ENCODE assay signal across 8 cellular contexts in genomic region chr7:108569381-108570145, GRCh38. TPM values are rescaled to one million over a fixed set of nuclear protein-coding genes. Genes with fewer than 3 reads are reported as not detected.
DNase-seq lines count a peak whose midpoint lies in the region; ATAC-seq and TF ChIP-seq lines count a peak whose summit lies in the region.

TSS of gene DNAJB9 (plus strand) at chr7:108569874. CDS start at chr7:108571727, 1,853 bp downstream.
TSS of gene THAP5 (minus strand) at chr7:108569706. CDS start at chr7:108569569, 137 bp downstream.

- no peaks in the 10 kb centered on the region for H3K27me3 ChIP-seq in fibroblast of lung (ENCODE audit: control insufficient read depth, insufficient read depth, low read length)
- H3K27me3 ChIP-seq in naive thymus-derived CD4-positive, alpha-beta T cell (ENCODE audit: control insufficient read depth in 2 of 2, insufficient read depth in 2 of 2, low read length in 2 of 2) = no peaks in the 10 kb centered on the region

- TF ChIP-seq CTCF in LNCaP clone FGC (IDR thresholded peaks at IDR 0.05; ENCODE audit: control insufficient read depth, extremely low read depth, insufficient read depth) (no peak), RWPE1 (conservative IDR thresholded peaks at IDR 0.05; ENCODE audit: low read depth) (no peak), fibroblast of lung (conservative IDR thresholded peaks at IDR 0.05 in 1 of 2, IDR thresholded peaks at IDR 0.05 in 1 of 2; ENCODE audit: low read depth in 1 of 2, low read length in 2 of 2) (no peak)

- no peaks in the 10 kb centered on the region for H3K4me1 ChIP-seq in fibroblast of lung (ENCODE audit: control insufficient read depth, extremely low read depth, insufficient read depth, low read length)
- H3K4me1 ChIP-seq in naive thymus-derived CD4-positive, alpha-beta T cell (ENCODE audit: control insufficient read depth in 2 of 2, insufficient read depth in 2 of 2, low read length in 2 of 2) = peaks cover 21 to 34% of the 10 kb centered on the region in 2 donors

- peak within 1 kb of the TSS; percentile 96 for H3K4me2 ChIP-seq in fibroblast of lung (ENCODE audit: extremely low read depth, insufficient read depth, low read length)

- H2AFZ ChIP-seq in fibroblast of lung (ENCODE audit: low read length) = peak within 1 kb of the TSS; percentile 97

- DNase-seq in Daoy (ENCODE audit: low read depth) (peak; percentile 100), GOT3 (lab: John Stamatoyannopoulos, UW) (peak; percentile 96), LNCaP clone FGC (ENCODE audit: low read depth) (peak; percentile 99), RWPE1 (ENCODE audit: low spot score) (peak; percentile 98), fibroblast of lung (ENCODE audit: low read depth in 2 of 2) (peak; percentile 99 to 100)
- peak; percentile 100 for DNase-seq in activated T-helper 2 cell treated with anti-CD3 and anti-CD28 coated beads, Interferon-gamma antibody, Interleukin-2, Interleukin-4, amounts not matched to agents 10 μg/mL and 5 μg/mL and 100 μg/mL, durations not matched to agents 14 hours and 24 hours and 36 hours (ENCODE audit: low spot score)
- peak; percentile 94 to 100 (median 100) for DNase-seq in naive thymus-derived CD4-positive, alpha-beta T cell
- peak; percentile 100 for DNase-seq in stimulated activated naive B cell treated with anti-CD40 and anti-IgM and Interleukin-4, amounts not matched to agents 10 μg/mL and 1 μg/mL and 100 μg/mL, for 72 hours

- H4K20me1 ChIP-seq in fibroblast of lung (ENCODE audit: control insufficient read depth, extremely low read depth, insufficient read depth, low read length) = no peaks in the 10 kb centered on the region

- peak; percentile 94 for ATAC-seq in naive thymus-derived CD4-positive, alpha-beta T cell
- ATAC-seq in stimulated activated naive B cell treated with anti-CD40 and anti-IgM and Interleukin-4, amounts not matched to agents 10 μg/mL and 1 μg/mL and 100 μg/mL, for 72 hours (replicated peaks) = peak; percentile 92 to 93

- peaks cover 39% of the 10 kb centered on the region for H3K79me2 ChIP-seq in fibroblast of lung (ENCODE audit: control insufficient read depth, insufficient read depth, low read length)

- peak within 1 kb of the TSS; percentile 98 for H3K9ac ChIP-seq in fibroblast of lung (ENCODE audit: insufficient read depth, low read length)

- H3K9me3 Mint-ChIP-seq in activated T-helper 2 cell treated with anti-CD3 and anti-CD28 coated beads, Interferon-gamma antibody, Interleukin-2, Interleukin-4, amounts not matched to agents 10 μg/mL and 5 μg/mL and 100 μg/mL, durations not matched to agents 14 hours and 24 hours and 36 hours = no peaks in the 10 kb centered on the region
- H3K9me3 Mint-ChIP-seq in naive thymus-derived CD4-positive, alpha-beta T cell = peaks cover 0 to 11% (median 4%) of the 10 kb centered on the region in 11 donors
- no peaks in the 10 kb centered on the region for H3K9me3 Mint-ChIP-seq in stimulated activated naive B cell treated with anti-CD40 and anti-IgM and Interleukin-4, amounts not matched to agents 10 μg/mL and 1 μg/mL and 100 μg/mL, for 72 hours

- no peaks in the 10 kb centered on the region for H3K27me3 Mint-ChIP-seq in activated T-helper 2 cell treated with anti-CD3 and anti-CD28 coated beads, Interferon-gamma antibody, Interleukin-2, Interleukin-4, amounts not matched to agents 10 μg/mL and 5 μg/mL and 100 μg/mL, durations not matched to agents 14 hours and 24 hours and 36 hours (ENCODE audit: low read depth)
- peaks cover 0 to 3% (median 0%) of the 10 kb centered on the region in 5 donors for H3K27me3 Mint-ChIP-seq in naive thymus-derived CD4-positive, alpha-beta T cell
- no peaks in the 10 kb centered on the region for H3K27me3 Mint-ChIP-seq in stimulated activated naive B cell treated with anti-CD40 and anti-IgM and Interleukin-4, amounts not matched to agents 10 μg/mL and 1 μg/mL and 100 μg/mL, for 72 hours

- H3K4me3 ChIP-seq in LNCaP clone FGC (ENCODE audit: low read depth, low read length) = peak within 1 kb of the TSS; percentile 93
- peak within 1 kb of the TSS; percentile 80 to 98 (median 96) for H3K4me3 ChIP-seq in fibroblast of lung (replicated peaks in 1 of 4; ENCODE audit: control extremely low read depth in 1 of 4, insufficient read depth in 1 of 4, low read depth in 3 of 4, low read length in 4 of 4)
- H3K4me3 ChIP-seq in naive thymus-derived CD4-positive, alpha-beta T cell (ENCODE audit: low read length) = peak within 1 kb of the TSS; percentile 86

- POLR2A ChIA-PET in RWPE1 (lab: Yijun Ruan, JAX; ENCODE audit: low non-redundant PET) = interaction anchor here (0.7 to 1.2 kb wide), 4 partner anchors 23 to 44 kb away, joined by 3 to 5 read pairs (median 3); partner anchors contain the start of gene PNPLA8
- POLR2A ChIA-PET in naive thymus-derived CD4-positive, alpha-beta T cell (lab: Charles Lee) = interaction anchor here (0.6 to 4.2 kb wide), 14 partner anchors 15 to 1401 kb away, joined by 3 to 95 read pairs (median 4); partner anchors contain the start of genes CBLL1, DLD, HBP1 and PNPLA8

- no peaks in the 10 kb centered on the region for H3K9me3 ChIP-seq in fibroblast of lung (ENCODE audit: control insufficient read depth, insufficient read depth, low read depth, low read length)
- H3K9me3 ChIP-seq in naive thymus-derived CD4-positive, alpha-beta T cell (ENCODE audit: control insufficient read depth in 2 of 3, low read length in 3 of 3) = no peaks in the 10 kb centered on the region

- H3K4me1 Mint-ChIP-seq in activated T-helper 2 cell treated with anti-CD3 and anti-CD28 coated beads, Interferon-gamma antibody, Interleukin-2, Interleukin-4, amounts not matched to agents 10 μg/mL and 5 μg/mL and 100 μg/mL, durations not matched to agents 14 hours and 24 hours and 36 hours (ENCODE audit: low read depth) = peaks cover 39% of the 10 kb centered on the region
- H3K4me1 Mint-ChIP-seq in naive thymus-derived CD4-positive, alpha-beta T cell = peaks cover 18 to 81% (median 68%) of the 10 kb centered on the region in 7 donors
- peaks cover 10 to 24% of the 10 kb centered on the region in 2 donors for H3K4me1 Mint-ChIP-seq in stimulated activated naive B cell treated with anti-CD40 and anti-IgM and Interleukin-4, amounts not matched to agents 10 μg/mL and 1 μg/mL and 100 μg/mL, for 72 hours

- no peaks in the 10 kb centered on the region for H3K36me3 ChIP-seq in fibroblast of lung (ENCODE audit: control insufficient read depth, insufficient read depth, low read length)
- peaks cover 0 to 17% (median 13%) of the 10 kb centered on the region in 3 experiments for H3K36me3 ChIP-seq in naive thymus-derived CD4-positive, alpha-beta T cell (ENCODE audit: control insufficient read depth in 2 of 3, insufficient read depth in 3 of 3, low read length in 3 of 3)

- peaks cover 75% of the 10 kb centered on the region for H3K36me3 Mint-ChIP-seq in activated T-helper 2 cell treated with anti-CD3 and anti-CD28 coated beads, Interferon-gamma antibody, Interleukin-2, Interleukin-4, amounts not matched to agents 10 μg/mL and 5 μg/mL and 100 μg/mL, durations not matched to agents 14 hours and 24 hours and 36 hours (ENCODE audit: low read depth)
- peaks cover 6 to 51% (median 36%) of the 10 kb centered on the region in 5 donors for H3K36me3 Mint-ChIP-seq in naive thymus-derived CD4-positive, alpha-beta T cell
- H3K36me3 Mint-ChIP-seq in stimulated activated naive B cell treated with anti-CD40 and anti-IgM and Interleukin-4, amounts not matched to agents 10 μg/mL and 1 μg/mL and 100 μg/mL, for 72 hours = peaks cover 8 to 28% of the 10 kb centered on the region in 2 donors

- H3K27ac Mint-ChIP-seq in activated T-helper 2 cell treated with anti-CD3 and anti-CD28 coated beads, Interferon-gamma antibody, Interleukin-2, Interleukin-4, amounts not matched to agents 10 μg/mL and 5 μg/mL and 100 μg/mL, durations not matched to agents 14 hours and 24 hours and 36 hours = peak within 1 kb of the TSS; percentile 99
- H3K27ac Mint-ChIP-seq in naive thymus-derived CD4-positive, alpha-beta T cell = peak within 1 kb of the TSS; percentile 98 to 100 (median 100)
- H3K27ac Mint-ChIP-seq in stimulated activated naive B cell treated with anti-CD40 and anti-IgM and Interleukin-4, amounts not matched to agents 10 μg/mL and 1 μg/mL and 100 μg/mL, for 72 hours = peak within 1 kb of the TSS; percentile 100

- intact Hi-C loops in activated T-helper 2 cell treated with anti-CD3 and anti-CD28 coated beads, Interferon-gamma antibody, Interleukin-2, Interleukin-4, amounts not matched to agents 10 μg/mL and 5 μg/mL and 100 μg/mL, durations not matched to agents 14 hours and 24 hours and 36 hours (cut with micrococcal nuclease) = loop anchor here (1.0 to 5.0 kb wide), 3 partner anchors 38 to 433 kb away; partner anchors contain the start of gene PNPLA8
- intact Hi-C loops in naive thymus-derived CD4-positive, alpha-beta T cell (cut with micrococcal nuclease) = loop anchor here (1.0 to 2.0 kb wide), 7 partner anchors 43 to 1704 kb away; partner anchors contain the start of genes DLD (in 2 of the 2), PNPLA8 (in 2 of the 2), HBP1 (in 1 of the 2) and PIK3CG (in 1 of the 2)

- H3K4me3 Mint-ChIP-seq in activated T-helper 2 cell treated with anti-CD3 and anti-CD28 coated beads, Interferon-gamma antibody, Interleukin-2, Interleukin-4, amounts not matched to agents 10 μg/mL and 5 μg/mL and 100 μg/mL, durations not matched to agents 14 hours and 24 hours and 36 hours (ENCODE audit: low read depth) = peak within 1 kb of the TSS; percentile 99
- H3K4me3 Mint-ChIP-seq in naive thymus-derived CD4-positive, alpha-beta T cell = peak within 1 kb of the TSS; percentile 93 to 99 (median 98)
- peak within 1 kb of the TSS; percentile 96 to 97 for H3K4me3 Mint-ChIP-seq in stimulated activated naive B cell treated with anti-CD40 and anti-IgM and Interleukin-4, amounts not matched to agents 10 μg/mL and 1 μg/mL and 100 μg/mL, for 72 hours

- CTCF ChIA-PET in RWPE1 (lab: Yijun Ruan, JAX) = interaction anchor here (0.7 kb wide), 1 partner anchor 42 kb away, joined by 4 read pairs; no protein-coding TSS in a partner anchor
- CTCF ChIA-PET in naive thymus-derived CD4-positive, alpha-beta T cell (lab: Charles Lee) = interaction anchor here (1.4 kb wide), 1 partner anchor 44 kb away, joined by 3 read pairs; no protein-coding TSS in a partner anchor

- H3K27ac ChIP-seq in RWPE1 (peak within 1 kb of the TSS; percentile 93), fibroblast of lung (ENCODE audit: insufficient read depth, low read length) (peak within 1 kb of the TSS; percentile 100)
- peak within 1 kb of the TSS; percentile 98 for H3K27ac ChIP-seq in naive thymus-derived CD4-positive, alpha-beta T cell (ENCODE audit: low read depth, low read length)

RNA-seq across cellular contexts. Expression of gene DNAJB9, which starts in this region (rescaled TPM):
- total RNA-seq in Daoy (2014; rRNA removed; shearing (Covaris generic)) = 26.0 and 27.2 TPM in 2 replicates
- total RNA-seq in activated T-helper 2 cell treated with anti-CD3 and anti-CD28 coated beads, Interferon-gamma antibody, Interleukin-2, Interleukin-4, amounts not matched to agents 10 μg/mL and 5 μg/mL and 100 μg/mL, durations not matched to agents 14 hours and 24 hours and 36 hours = 19.4 and 19.9 TPM in 2 replicates
- total RNA-seq in fibroblast of lung = 52.4 and 56.8 TPM in 2 replicates
- 6.7 and 8.3 TPM in 2 replicates for polyA plus RNA-seq in fibroblast of lung
- polyA plus RNA-seq in fibroblast of lung (2012) = 10.9 and 13.1 TPM in 2 replicates
- polyA minus RNA-seq in fibroblast of lung (ENCODE audit: low replicate concordance) = 0.51 TPM in 1 of 2 replicates, not detected in the other
- 10 to 100 TPM; 22.7 to 50.0 (median 29.3) TPM for total RNA-seq in naive thymus-derived CD4-positive, alpha-beta T cell
- polyA plus RNA-seq in naive thymus-derived CD4-positive, alpha-beta T cell = 10 to 100 TPM; 16.8 to 37.3 TPM

RNA-seq across cellular contexts. Expression of gene THAP5, which starts in this region (rescaled TPM):
- 36.1 and 39.6 TPM in 2 replicates for total RNA-seq in Daoy (2014; rRNA removed; shearing (Covaris generic))
- total RNA-seq in activated T-helper 2 cell treated with anti-CD3 and anti-CD28 coated beads, Interferon-gamma antibody, Interleukin-2, Interleukin-4, amounts not matched to agents 10 μg/mL and 5 μg/mL and 100 μg/mL, durations not matched to agents 14 hours and 24 hours and 36 hours = 33.8 and 35.4 TPM in 2 replicates
- total RNA-seq in fibroblast of lung = 23.4 and 24.1 TPM in 2 replicates
- 11.9 and 18.4 TPM in 2 replicates for polyA plus RNA-seq in fibroblast of lung
- 11.6 and 13.3 TPM in 2 replicates for polyA plus RNA-seq in fibroblast of lung (2012)
- polyA minus RNA-seq in fibroblast of lung (ENCODE audit: low replicate concordance) = 1.4 and 1.8 TPM in 2 replicates
- total RNA-seq in naive thymus-derived CD4-positive, alpha-beta T cell = 10 to 100 TPM; 21.0 to 54.7 (median 30.8) TPM
- polyA plus RNA-seq in naive thymus-derived CD4-positive, alpha-beta T cell = 10 to 100 TPM; 23.1 to 28.7 TPM

Comparison
In these comparisons a context has a peak if more than half of its experiments do, and no peak if none do; other contexts are left out.
1. Peak in every context shown above with its lines: DNase-seq, ATAC-seq, H3K4me3 ChIP-seq and H3K27ac ChIP-seq.